27 cellular contexts compared by ENCODE assay signal in the genomic region with DNA sequence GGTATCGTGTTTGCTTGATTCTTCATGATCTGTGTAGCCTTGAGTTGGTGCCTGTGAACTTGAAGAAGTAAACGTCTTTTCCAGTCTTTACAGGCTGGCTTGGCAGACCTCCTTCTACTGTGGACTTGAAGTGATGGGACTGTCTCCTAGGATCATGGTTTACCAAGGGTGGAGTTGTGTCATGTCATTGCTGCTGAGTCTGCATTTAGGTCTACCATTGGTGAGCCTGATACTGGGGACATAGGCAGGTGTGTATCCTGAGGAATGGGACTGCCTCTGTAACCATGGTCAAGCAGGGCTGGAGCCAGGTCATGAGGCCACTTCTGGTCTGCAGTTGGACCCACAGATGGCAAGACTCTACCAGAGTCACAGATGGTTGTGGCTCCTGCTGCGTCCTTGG.
"Had no signal": no experiment of that assay in that cellular context is flagged by ENCODE, and none has a peak within 500 bp of the region (broad histone marks: within the 10 kb centered on the region; RNA-seq: fewer than 3 reads in every experiment).

No MANE protein-coding gene starts in this region.

- H3K27ac ChIP-seq: epithelial cell of prostate, esophagus squamous epithelium, gastrocnemius medialis, heart right ventricle, left lung, lower lobe of right lung had no signal

- DNase-seq: cortex of kidney; effector CD8-positive, alpha-beta T cell; effector memory CD8-positive, alpha-beta T cell; endodermal cell; erythroblast; esophagus squamous epithelium; foreskin fibroblast; foreskin melanocyte; gastrocnemius medialis; glutamatergic neuron; head of caudate nucleus; heart right ventricle; hippocampal formation; left cardiac atrium; left lung; left ventricle myocardium superior; lower lobe of right lung; mesenchymal stem cell; mucosa of descending colon had no signal

- H3K27me3 Mint-ChIP-seq: dendritic cell treated with granulocyte-macrophage colony-stimulating factor and Interleukin-4, amounts not matched to agents 40 ng/mL and 50 ng/mL, for 4 days had no signal

- H3K27ac Mint-ChIP-seq: dendritic cell treated with granulocyte-macrophage colony-stimulating factor and Interleukin-4, amounts not matched to agents 40 ng/mL and 50 ng/mL, for 4 days; effector memory CD8-positive, alpha-beta T cell; endodermal cell; mesothelial cell of epicardium had no signal

- H3K4me3 ChIP-seq: esophagus squamous epithelium, gastrocnemius medialis, heart right ventricle, left lung, lower lobe of right lung, mucosa of descending colon had no signal

- H3K9me3 ChIP-seq: left lung had no signal

- ATAC-seq: effector memory CD8-positive, alpha-beta T cell; esophagus mucosa; gastrocnemius medialis; heart right ventricle; left cardiac atrium; left lung; left ventricle myocardium superior; lower lobe of right lung; mucosa of descending colon had no signal

- H3K4me1 ChIP-seq: esophagus squamous epithelium, gastrocnemius medialis, left lung, lower lobe of right lung had no signal

- H3K4me3 Mint-ChIP-seq: dendritic cell treated with granulocyte-macrophage colony-stimulating factor and Interleukin-4, amounts not matched to agents 40 ng/mL and 50 ng/mL, for 4 days; effector memory CD8-positive, alpha-beta T cell; endodermal cell; mesothelial cell of epicardium had no signal

- H3K27me3 ChIP-seq: esophagus squamous epithelium, gastrocnemius medialis, heart right ventricle, left lung had no signal

- H3K4me1 Mint-ChIP-seq: endodermal cell, mesothelial cell of epicardium had no signal

- H3K36me3 ChIP-seq: esophagus squamous epithelium, gastrocnemius medialis, heart right ventricle, left lung, lower lobe of right lung had no signal

- FAIRE-seq: colon, endometrium, islet of Langerhans, keratinocyte had no signal
